Comparison of ENCODE assay signal across 12 cellular contexts in the genomic region with DNA sequence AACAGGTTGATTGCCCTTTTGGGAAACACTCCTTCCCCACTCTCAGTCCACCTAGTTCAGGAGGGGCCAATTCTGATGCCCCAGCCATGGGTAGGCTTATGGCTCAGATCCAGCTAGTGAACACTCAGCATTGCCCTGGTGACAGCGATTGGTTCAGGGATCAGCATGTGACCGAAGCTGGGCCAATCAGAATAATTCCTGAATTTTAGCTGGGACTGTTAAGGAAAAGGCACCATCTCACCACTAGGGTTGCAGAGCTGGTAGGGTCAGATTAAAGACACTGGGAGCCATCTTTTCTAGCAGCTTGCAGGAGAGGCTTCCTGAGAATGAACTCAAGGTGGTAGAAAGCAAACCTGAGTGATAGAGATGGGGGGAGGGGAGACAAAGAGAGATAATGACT. TPM values are rescaled to one million over a fixed set of nuclear protein-coding genes. Genes with fewer than 3 reads are reported as not detected.
DNase-seq lines count a peak whose midpoint lies in the region; ATAC-seq and TF ChIP-seq lines count a peak whose summit lies in the region.
"Had no signal": no experiment of that assay in that cellular context is flagged by ENCODE, and none has a peak within 500 bp of the region (broad histone marks: within the 10 kb centered on the region; RNA-seq: fewer than 3 reads in every experiment).

No MANE protein-coding gene starts in this region.

- intact Hi-C loops in Caco-2 (cut with micrococcal nuclease; ENCODE audit: unreplicated experiment), result no loop called here
- intact Hi-C loops in cardiac septum (cut with DNase I), result no loop called here

- H3K4me3 Mint-ChIP-seq in Caco-2 (ENCODE audit: unreplicated experiment) (no peak overlapping the region), HFFc6 (no peak overlapping the region)

- peak; percentile 54 to 62 for DNase-seq in Caco-2
- peak; percentile 22 for DNase-seq in HFFc6
- DNase-seq in iPS DF 4.7 (ENCODE audit: extremely low read depth, low spot score), result peak; percentile 41
- no peak for DNase-seq in COR-L47 (lab: John Stamatoyannopoulos, UW)
- DNase-seq in cardiac septum (ENCODE audit: low spot score), result no peak
- no peak for DNase-seq in coronary artery (ENCODE audit: low spot score)
- DNase-seq: activated CD4-positive, alpha-beta T cell treated with anti-CD3 and anti-CD28 coated beads for 4 hours; amygdala; NCI-H748 treated with DMSO at 0.1 percent for 48 hours had no signal

- H3K27me3 ChIP-seq in Caco-2 (replicated peaks; ENCODE audit: control insufficient read depth, insufficient read depth, low read length), result no peaks in the 10 kb centered on the region

- H3K36me3 Mint-ChIP-seq in Caco-2 (ENCODE audit: insufficient read depth, unreplicated experiment) (no peaks in the 10 kb centered on the region), HFFc6 (ENCODE audit: low read depth) (no peaks in the 10 kb centered on the region)

- H3K27me3 Mint-ChIP-seq in Caco-2 (ENCODE audit: insufficient read depth, unreplicated experiment) (peaks cover 8% of the 10 kb centered on the region), HFFc6 (ENCODE audit: insufficient read depth) (peaks cover 22% of the 10 kb centered on the region)

- no peaks in the 10 kb centered on the region for H3K9me3 Mint-ChIP-seq in Caco-2 (ENCODE audit: unreplicated experiment)
- no peaks in the 10 kb centered on the region for H3K9me3 Mint-ChIP-seq in HFFc6

- H3K4me1 Mint-ChIP-seq in Caco-2 (ENCODE audit: low read depth, unreplicated experiment) (no peaks in the 10 kb centered on the region), HFFc6 (ENCODE audit: low read depth) (no peaks in the 10 kb centered on the region)

- H3K9me3 ChIP-seq in Caco-2, result no peaks in the 10 kb centered on the region
- H3K9me3 ChIP-seq: prostate gland had no signal

- no peak overlapping the region for H3K27ac Mint-ChIP-seq in Caco-2 (ENCODE audit: unreplicated experiment)
- no peak overlapping the region for H3K27ac Mint-ChIP-seq in HFFc6

- no TSS peak for BruUV-seq in Caco-2 (replicated peaks; lab: Mats Ljungman, UMichigan)

- CTCF ChIA-PET in Caco-2 (lab: Charles Lee), result interaction anchor here (0.6 kb wide), 1 partner anchor 121 kb away, joined by 4 read pairs; no protein-coding TSS in a partner anchor

- POLR2A ChIA-PET in Caco-2 (lab: Charles Lee), result no interaction called here

- H3K4me1 ChIP-seq in Caco-2, result no peaks in the 10 kb centered on the region

- ATAC-seq in SK-N-SH treated with all-trans-retinoic acid at 6 μM for 48 hours (peak; percentile 62), HG02973 (IDR thresholded peaks at IDR 0.05; ENCODE audit: unreplicated experiment) (no peak)

- H3K27ac ChIP-seq in coronary artery, result no peak overlapping the region
- H3K27ac ChIP-seq: prostate gland had no signal

- TF ChIP-seq CTCF in Caco-2 (IDR thresholded peaks at IDR 0.05; ENCODE audit: insufficient read depth in 1 of 2, low read depth in 1 of 2, low read length in 1 of 2, severe bottlenecking in 1 of 2, unreplicated experiment in 1 of 2), result peak; percentile 9 to 53
- peak; percentile 60 for TF ChIP-seq CTCF in HFFc6 (IDR thresholded peaks at IDR 0.05)
- no peak for TF ChIP-seq CTCF in coronary artery (IDR thresholded peaks at IDR 0.05)

- H3K4me3 ChIP-seq in Caco-2 (ENCODE audit: low read depth, low read length) (no peak overlapping the region), coronary artery (no peak overlapping the region)
- H3K4me3 ChIP-seq: prostate gland had no signal

- H3K36me3 ChIP-seq in Caco-2 (ENCODE audit: control insufficient read depth, insufficient read depth, low read length), result no peaks in the 10 kb centered on the region
- H3K36me3 ChIP-seq: prostate gland had no signal

TF ChIP-seq in SK-N-SH treated with all-trans-retinoic acid at 6 μM for 48 hours, 23 proteins besides CTCF, POLR2A, EP300 and RAD21:
- no peak for TF ChIP-seq ZNF565 (CRISPR knock-in tag; conservative IDR thresholded peaks at IDR 0.05; ENCODE audit: low read depth)
- TF ChIP-seq TCF4 (CRISPR knock-in tag; IDR thresholded peaks at IDR 0.05; ENCODE audit: borderline replicate concordance), result no peak
- no peak for TF ChIP-seq ESRRG (CRISPR knock-in tag; IDR thresholded peaks at IDR 0.05)
- TF ChIP-seq ZFP30 (CRISPR knock-in tag; IDR thresholded peaks at IDR 0.05), result no peak
- no peak for TF ChIP-seq ISL1 (CRISPR knock-in tag; IDR thresholded peaks at IDR 0.05)
- no peak for TF ChIP-seq OSR1 (CRISPR knock-in tag; IDR thresholded peaks at IDR 0.05)
- no peak for TF ChIP-seq BACH2 (CRISPR knock-in tag; IDR thresholded peaks at IDR 0.05; ENCODE audit: borderline replicate concordance)
- no peak for TF ChIP-seq ZFP3 (CRISPR knock-in tag; IDR thresholded peaks at IDR 0.05)
- TF ChIP-seq ARNTL (CRISPR knock-in tag; IDR thresholded peaks at IDR 0.05; ENCODE audit: borderline replicate concordance, low read depth), result no peak
- no peak for TF ChIP-seq ZNF70 (CRISPR knock-in tag; IDR thresholded peaks at IDR 0.05)
TF ChIP-seq in SK-N-SH treated with all-trans-retinoic acid at 6 μM for 48 hours: peak in this region for 0.

RNA-seq across cellular contexts. Expression of a gene that starts 44.4 kb away (rescaled TPM):
- total RNA-seq in Caco-2 (2022), result 0.25 and 0.30 TPM in 2 replicates
- total RNA-seq in HFFc6 (2021; fragmentation: NEBNext Ultra II Directional; extraction: Animal tissue kit (Norgen Biotek cat#: 25700)), result under 1 TPM in 5 of 6 experiments, not detected in 1; 0.14 to 0.51 (median 0.28) TPM
- 0.40 TPM for total RNA-seq in cardiac septum

Comparison
In these comparisons a context has a peak if more than half of its experiments do, and no peak if none do; other contexts are left out.
1. DNase-seq: peak in Caco-2 (2 of 2), HFFc6 (single experiment) and iPS DF 4.7 (single experiment); none in COR-L47 (single experiment), cardiac septum (single experiment) and coronary artery (single experiment).